Comparison of ENCODE assay signal across 24 cellular contexts in genomic region chr2:224772494-224772893, GRCh38. TPM values are rescaled to one million over a fixed set of nuclear protein-coding genes. Genes with fewer than 3 reads are reported as not detected.
DNase-seq lines count a peak whose midpoint lies in the region; ATAC-seq, FAIRE-seq and TF ChIP-seq lines count a peak whose summit lies in the region.
"Had no signal": no experiment of that assay in that cellular context is flagged by ENCODE, and none has a peak within 500 bp of the region (broad histone marks: within the 10 kb centered on the region; RNA-seq: fewer than 3 reads in every experiment).

No MANE protein-coding gene starts in this region.

- peak overlapping the region; percentile 53 for H3K27ac Mint-ChIP-seq in stimulated activated naive B cell treated with anti-CD40 and anti-IgM and Interleukin-4, amounts not matched to agents 10 μg/mL and 1 μg/mL and 100 μg/mL, for 72 hours
- H3K27ac Mint-ChIP-seq: type B pancreatic cell had no signal

- POLR2A ChIA-PET in HepG2 (lab: Yijun Ruan, JAX) = no interaction called here
- POLR2A ChIA-PET in PC-3 (lab: Charles Lee; ENCODE audit: unreplicated experiment) = no interaction called here

- no peaks in the 10 kb centered on the region for H3K27me3 Mint-ChIP-seq in stimulated activated naive B cell treated with anti-CD40 and anti-IgM and Interleukin-4, amounts not matched to agents 10 μg/mL and 1 μg/mL and 100 μg/mL, for 72 hours

- peaks cover 78 to 80% of the 10 kb centered on the region in 2 donors for H3K36me3 Mint-ChIP-seq in stimulated activated naive B cell treated with anti-CD40 and anti-IgM and Interleukin-4, amounts not matched to agents 10 μg/mL and 1 μg/mL and 100 μg/mL, for 72 hours
- H3K36me3 Mint-ChIP-seq: type B pancreatic cell had no signal

- H3K27me3 ChIP-seq in right lobe of liver = no peaks in the 10 kb centered on the region
- peaks cover 2 to 12% of the 10 kb centered on the region in 2 experiments; a peak in 3 of 5 replicates for H3K27me3 ChIP-seq in HepG2 (ENCODE audit: control insufficient read depth in 1 of 2, insufficient read depth in 2 of 2, low read length in 2 of 2)
- H3K27me3 ChIP-seq in PC-3 (ENCODE audit: low read length) = no peaks in the 10 kb centered on the region
- no peaks in the 10 kb centered on the region for H3K27me3 ChIP-seq in lower lobe of right lung (ENCODE audit: low read depth)
- H3K27me3 ChIP-seq: foreskin keratinocyte, hepatocyte, neutrophil had no signal

- H3K27ac ChIP-seq in right lobe of liver = no peak overlapping the region
- no peak overlapping the region for H3K27ac ChIP-seq in HepG2 (ENCODE audit: extremely low read length, insufficient read depth, low read length)
- H3K27ac ChIP-seq in PC-3 (ENCODE audit: low read length) = no peak overlapping the region
- no peak overlapping the region for H3K27ac ChIP-seq in lower lobe of right lung
- H3K27ac ChIP-seq: foreskin keratinocyte, hepatocyte, neutrophil had no signal

- TF ChIP-seq CTCF in right lobe of liver (IDR thresholded peaks at IDR 0.05) (no peak), HepG2 (CRISPR knock-in tag; IDR thresholded peaks at IDR 0.05) (no peak), PC-3 (conservative IDR thresholded peaks at IDR 0.05; ENCODE audit: low read depth, low read length) (no peak), lower lobe of right lung (IDR thresholded peaks at IDR 0.05) (no peak)

- H3K4me1 ChIP-seq in right lobe of liver = peaks cover 0 to 3% (median 0%) of the 10 kb centered on the region in 4 donors
- no peaks in the 10 kb centered on the region for H3K4me1 ChIP-seq in HepG2 (ENCODE audit: insufficient read depth, low read length)
- no peaks in the 10 kb centered on the region for H3K4me1 ChIP-seq in PC-3 (ENCODE audit: insufficient read depth, low read length)
- H3K4me1 ChIP-seq in lower lobe of right lung = no peaks in the 10 kb centered on the region
- H3K4me1 ChIP-seq: foreskin keratinocyte had no signal

- CTCF ChIA-PET in HepG2 (lab: Yijun Ruan, JAX; ENCODE audit: low intra/inter-chr PET ratio, low total read pairs) = no interaction called here
- CTCF ChIA-PET in PC-3 (lab: Charles Lee) = no interaction called here

- TF ChIP-seq RAD21 in HepG2 (CRISPR knock-in tag; IDR thresholded peaks at IDR 0.05) = no peak

- ATAC-seq in right lobe of liver (peak in 3 of 4 donors; percentile 55 to 71 (median 60)), HepG2 (no peak), PC-3 (peak; percentile 45), lower lobe of right lung (no peak)
- no peak for ATAC-seq in stimulated activated naive B cell treated with anti-CD40 and anti-IgM and Interleukin-4, amounts not matched to agents 10 μg/mL and 1 μg/mL and 100 μg/mL, for 72 hours (replicated peaks)
- ATAC-seq: foreskin keratinocyte, mucosa of descending colon, Right ventricle myocardium inferior had no signal

- no peaks in the 10 kb centered on the region for H3K9me2 ChIP-seq in PC-3 (replicated peaks; ENCODE audit: low read length)

- no peaks in the 10 kb centered on the region for H4K20me1 ChIP-seq in HepG2 (ENCODE audit: insufficient read depth, low read length)
- H4K20me1 ChIP-seq in PC-3 (ENCODE audit: low read length) = no peaks in the 10 kb centered on the region

- H3K4me2 ChIP-seq in HepG2 (ENCODE audit: low read depth, low read length) (no peak overlapping the region), PC-3 (ENCODE audit: low read length) (no peak overlapping the region)
- H3K4me2 ChIP-seq: hepatocyte had no signal

- H3K9me3 ChIP-seq in right lobe of liver (no peaks in the 10 kb centered on the region), HepG2 (ENCODE audit: low read length) (no peaks in the 10 kb centered on the region), PC-3 (ENCODE audit: low read length) (no peaks in the 10 kb centered on the region), lower lobe of right lung (no peaks in the 10 kb centered on the region)
- H3K9me3 ChIP-seq: mucosa of descending colon, neutrophil had no signal

- H3K4me3 ChIP-seq in right lobe of liver = no peak overlapping the region
- H3K4me3 ChIP-seq in HepG2 (replicated peaks in 1 of 3; ENCODE audit: insufficient read depth in 1 of 3, low read depth in 2 of 3, low read length in 3 of 3) = no peak overlapping the region
- no peak overlapping the region for H3K4me3 ChIP-seq in PC-3 (ENCODE audit: low read length)
- no peak overlapping the region for H3K4me3 ChIP-seq in lower lobe of right lung
- H3K4me3 ChIP-seq: hepatocyte, mucosa of descending colon had no signal

- H3K4me1 Mint-ChIP-seq in stimulated activated naive B cell treated with anti-CD40 and anti-IgM and Interleukin-4, amounts not matched to agents 10 μg/mL and 1 μg/mL and 100 μg/mL, for 72 hours = peaks cover 5 to 13% of the 10 kb centered on the region in 2 donors

- H2AFZ ChIP-seq in HepG2 (ENCODE audit: low read length) (no peak overlapping the region), PC-3 (ENCODE audit: low read length) (no peak overlapping the region)
- H2AFZ ChIP-seq: hepatocyte had no signal

- no peaks in the 10 kb centered on the region for H3K79me2 ChIP-seq in HepG2 (ENCODE audit: insufficient read depth, low read length)
- no peaks in the 10 kb centered on the region for H3K79me2 ChIP-seq in PC-3 (ENCODE audit: low read length)
- H3K79me2 ChIP-seq: hepatocyte had no signal

- no peak for DNase-seq in right lobe of liver
- DNase-seq in HepG2 (ENCODE audit: low spot score) = no peak
- DNase-seq in NCI-H2029 (lab: John Stamatoyannopoulos, UW) = peak; percentile 61
- no peak for DNase-seq in PC-3
- DNase-seq in stimulated activated naive B cell treated with anti-CD40 and anti-IgM and Interleukin-4, amounts not matched to agents 10 μg/mL and 1 μg/mL and 100 μg/mL, for 72 hours = no peak
- no peak for DNase-seq in lower lobe of right lung
- no peak for DNase-seq in T-helper 9 cell
- DNase-seq: activated CD8-positive, alpha-beta memory T cell treated with anti-CD3 and anti-CD28 coated beads, Interleukin-2, amount 50 U/mL, for 4 hours; activated gamma-delta T cell treated with Interleukin-2 at 50 U/mL for 16 hours; amygdala; foreskin keratinocyte; Kasumi-1; mucosa of descending colon; NCI-H1048; NCI-H446 treated with DMSO at 0.1 percent for 48 hours; stimulated activated CD4-positive, alpha-beta T cell treated with anti-CD3 and anti-CD28 coated beads, Interleukin-4, amount 100 ng/mL, for 24 hours had no signal

- BruUV-seq in HepG2 (replicated peaks; lab: Mats Ljungman, UMichigan) = no TSS peak
- no TSS peak for BruUV-seq in PC-3 (replicated peaks; lab: Mats Ljungman, UMichigan)

- TF ChIP-seq POLR2A in right lobe of liver (IDR thresholded peaks at IDR 0.05) (no peak), HepG2 (IDR thresholded peaks at IDR 0.05; ENCODE audit: insufficient read depth in 1 of 2, low read depth in 2 of 2, low read length in 2 of 2) (no peak)

- in situ Hi-C loops in HepG2 (cut with HindIII; ENCODE audit: extremely low pct_ligation_motif_present, low pct_unique_long_range_greater_than_20kb) = no loop called here

- 22% methylated on average over 1 of the region's 1 CpG for WGBS in right lobe of liver (ENCODE audit: insufficient coverage, low coverage, low lambda C conversion rate, missing lambda C conversion rate)
- 3% methylated on average over 1 of the region's 1 CpG for WGBS in HepG2 (ENCODE audit: low lambda C conversion rate)

- H3K4me3 Mint-ChIP-seq in stimulated activated naive B cell treated with anti-CD40 and anti-IgM and Interleukin-4, amounts not matched to agents 10 μg/mL and 1 μg/mL and 100 μg/mL, for 72 hours = no peak overlapping the region
- H3K4me3 Mint-ChIP-seq: type B pancreatic cell had no signal

- intact Hi-C loops in right lobe of liver (cut with DNase I) (no loop called here), HepG2 (cut with micrococcal nuclease; ENCODE audit: unreplicated experiment) (no loop called here), PC-3 (cut with micrococcal nuclease) (loop anchor here (10.0 kb wide), 1 partner anchor 798 kb away; no protein-coding TSS in a partner anchor), lower lobe of right lung (cut with DNase I) (no loop called here)

- FAIRE-seq in HepG2 (lab: Jason Lieb, UNC) = no peak
- FAIRE-seq: GM18507, islet of Langerhans had no signal

- H3K9ac ChIP-seq in HepG2 (ENCODE audit: insufficient read depth, low read depth, low read length) (no peak overlapping the region), PC-3 (ENCODE audit: low read length) (no peak overlapping the region)

- H3F3A ChIP-seq in PC-3 (ENCODE audit: low read length, unreplicated experiment) = no peaks in the 10 kb centered on the region

- H3K9me3 Mint-ChIP-seq in stimulated activated naive B cell treated with anti-CD40 and anti-IgM and Interleukin-4, amounts not matched to agents 10 μg/mL and 1 μg/mL and 100 μg/mL, for 72 hours = peaks cover 0 to under 1% of the 10 kb centered on the region in 2 donors
- H3K9me3 Mint-ChIP-seq: type B pancreatic cell had no signal

- H3K36me3 ChIP-seq in right lobe of liver (no peaks in the 10 kb centered on the region), HepG2 (replicated peaks in 1 of 2; ENCODE audit: control insufficient read depth in 1 of 2, insufficient read depth in 2 of 2, low read length in 2 of 2) (no peaks in the 10 kb centered on the region), PC-3 (ENCODE audit: low read depth, low read length) (peaks cover 4% of the 10 kb centered on the region; the same call in 1 of the 2 replicates), lower lobe of right lung (peaks cover 67% of the 10 kb centered on the region)

- no peak for TF ChIP-seq EP300 in HepG2 (IDR thresholded peaks at IDR 0.05; ENCODE audit: low read depth in 2 of 2, low read length in 2 of 2)
- TF ChIP-seq EP300 in HepG2 (CRISPR knock-in tag; IDR thresholded peaks at IDR 0.05; ENCODE audit: borderline replicate concordance) = no peak

RNA-seq across cellular contexts. Expression of gene CCDC195, which starts 56.3 kb away (rescaled TPM):
- total RNA-seq in right lobe of liver = not detected
- total RNA-seq in HepG2 (2016; rRNA removed; fragmentation: Illumina TruSeq; extraction: Trizol) = not detected in 2 replicates
- total RNA-seq in HepG2 (2016; cell fraction: cytosol; rRNA removed; fragmentation: Illumina TruSeq; extraction: Trizol; ENCODE audit: low read depth) = not detected in 2 replicates
- total RNA-seq in HepG2 (2016; cell fraction: insoluble cytoplasmic fraction; rRNA removed; fragmentation: Illumina TruSeq; extraction: Trizol) = not detected in 2 replicates
- total RNA-seq in HepG2 (2016; cell fraction: membrane; rRNA removed; fragmentation: Illumina TruSeq; extraction: Trizol) = not detected in 2 replicates
- not detected in 2 replicates for total RNA-seq in HepG2 (2016; cell fraction: nucleus; rRNA removed; fragmentation: Illumina TruSeq; extraction: Trizol)
- polyA plus RNA-seq in HepG2 (2011; rRNA removed) = not detected in 2 replicates
- polyA plus RNA-seq in HepG2 (2011; cell fraction: cytosol; rRNA removed) = not detected in 2 replicates
- not detected in 2 replicates for polyA plus RNA-seq in HepG2 (2011; cell fraction: nucleus; rRNA removed)
- not detected in 2 replicates for polyA plus RNA-seq in HepG2 (2012)
- polyA plus RNA-seq in HepG2 (2016; cell fraction: cytosol; fragmentation: Illumina TruSeq; extraction: Trizol; ENCODE audit: low read depth) = not detected in 2 replicates
- not detected in 2 replicates for polyA plus RNA-seq in HepG2 (2016; cell fraction: insoluble cytoplasmic fraction; fragmentation: Illumina TruSeq; extraction: Trizol; ENCODE audit: low read depth)
- polyA plus RNA-seq in HepG2 (2016; cell fraction: membrane; fragmentation: Illumina TruSeq; extraction: Trizol; ENCODE audit: low read depth) = not detected in 2 replicates
- not detected in 2 replicates for polyA plus RNA-seq in HepG2 (2016; cell fraction: nucleus; fragmentation: Illumina TruSeq; extraction: Trizol; ENCODE audit: insufficient read depth, low read depth)
- not detected in 2 replicates for polyA minus RNA-seq in HepG2 (2011; rRNA and poly(A)+ RNA removed; ENCODE audit: low replicate concordance)
- polyA minus RNA-seq in HepG2 (2011; cell fraction: cytosol; rRNA and poly(A)+ RNA removed) = not detected in 2 replicates
- polyA minus RNA-seq in HepG2 (2011; cell fraction: nucleus; rRNA and poly(A)+ RNA removed) = not detected in 2 replicates
- total RNA-seq in PC-3 (2014; rRNA removed) = not detected in 2 replicates
- not detected for total RNA-seq in lower lobe of right lung
- total RNA-seq: epithelial cell of proximal tubule, foreskin keratinocyte, hepatocyte, liver, mucosa of descending colon, Right ventricle myocardium inferior had no signal
- polyA plus RNA-seq: foreskin keratinocyte, hepatocyte, liver had no signal

Comparison
In these comparisons a context has a peak if more than half of its experiments do, and no peak if none do; other contexts are left out.
1. ATAC-seq: peak in right lobe of liver (3 of 4) and PC-3 (single experiment); none in HepG2 (single experiment), stimulated activated naive B cell treated with anti-CD40 and anti-IgM and Interleukin-4, amounts not matched to agents 10 μg/mL and 1 μg/mL and 100 μg/mL, for 72 hours (0 of 2) and lower lobe of right lung (0 of 2).